Comparison of ENCODE assay signal across 11 cellular contexts in genomic region chr6:124040655-124041054, GRCh38.
DNase-seq lines count a peak whose midpoint lies in the region; ATAC-seq and TF ChIP-seq lines count a peak whose summit lies in the region.
"Had no signal": no experiment of that assay in that cellular context is flagged by ENCODE, and none has a peak within 500 bp of the region (broad histone marks: within the 10 kb centered on the region; RNA-seq: fewer than 3 reads in every experiment).

No MANE protein-coding gene starts in this region.

- no peak for TF ChIP-seq CTCF in heart right ventricle (IDR thresholded peaks at IDR 0.05)

- intact Hi-C loops in heart right ventricle (cut with DNase I) (no loop called here), head of caudate nucleus (cut with DNase I) (no loop called here)

- H3K4me1 ChIP-seq in heart right ventricle: peaks cover 0 to 7% (median 0%) of the 10 kb centered on the region in 9 donors

- no peaks in the 10 kb centered on the region for H3K36me3 ChIP-seq in heart right ventricle

- peak; percentile 95 for ATAC-seq in GM19395 (IDR thresholded peaks at IDR 0.05; ENCODE audit: unreplicated experiment)
- ATAC-seq in HG02938 (IDR thresholded peaks at IDR 0.05; ENCODE audit: unreplicated experiment): peak; percentile 85
- ATAC-seq in heart right ventricle: no peak
- ATAC-seq: GM23338 had no signal

- no peak overlapping the region for H3K27ac ChIP-seq in heart right ventricle

- H3K27me3 ChIP-seq in heart right ventricle: no peaks in the 10 kb centered on the region

- WGBS in heart right ventricle, 2 donors: 65 to 80% methylated on average over 2 of the region's 2 CpGs

- DNase-seq in COLO829 (ENCODE audit: low spot score) (peak; percentile 3), HT-29 (ENCODE audit: low spot score) (peak; percentile 25), heart right ventricle (no peak), NCI-H2107 (lab: John Stamatoyannopoulos, UW) (no peak), activated T-cell treated with anti-CD3 and anti-CD28 coated beads for 4 hours (no peak), head of caudate nucleus (no peak)
- DNase-seq: activated naive CD4-positive, alpha-beta T cell treated with Interleukin-2 at 50 U/mL for 16 hours; mesenchymal stem cell had no signal

- no peaks in the 10 kb centered on the region for H3K9me3 ChIP-seq in heart right ventricle

- no peak overlapping the region for H3K4me3 ChIP-seq in heart right ventricle
- H3K4me3 ChIP-seq: GM23338 had no signal

Comparison
In these comparisons a context has a peak if more than half of its experiments do, and no peak if none do; other contexts are left out.
1. DNase-seq: peak in COLO829 (single experiment) and HT-29 (single experiment); none in heart right ventricle (0 of 2), NCI-H2107 (single experiment), activated T-cell treated with anti-CD3 and anti-CD28 coated beads for 4 hours (single experiment) and head of caudate nucleus (0 of 42).
2. ATAC-seq: peak in GM19395 (single experiment) and HG02938 (single experiment); none in heart right ventricle (0 of 8).